ENCODE assay signal across 1 cellular context in genomic region chr2:216108967-216109921, GRCh38.
TF ChIP-seq lines count a peak whose summit lies in the region.

Gene XRCC5, plus strand, starts transcription at chr2:216109348. Its CDS starts 89 bp downstream, at chr2:216109437.

TF ChIP-seq in HepG2, 621 proteins besides CTCF, POLR2A, EP300 and RAD21 (continued from another document and continues in another):
- peak; percentile 57; the same call in 1 of the 2 replicates for TF ChIP-seq ZNF33A (CRISPR knock-in tag; IDR thresholded peaks at IDR 0.05; ENCODE audit: borderline replicate concordance)
- peak; percentile 92; the same call in 1 of the 2 replicates for TF ChIP-seq HBP1 (CRISPR knock-in tag; IDR thresholded peaks at IDR 0.05; ENCODE audit: low read depth)
- TF ChIP-seq ZNF333 (CRISPR knock-in tag; IDR thresholded peaks at IDR 0.05; ENCODE audit: borderline replicate concordance), result 0 out of 2 replicates have a peak, but pooled peaks have one; percentile 71
- no peak for TF ChIP-seq TOE1 (CRISPR knock-in tag; IDR thresholded peaks at IDR 0.05)
- no peak for TF ChIP-seq ZNF207 (IDR thresholded peaks at IDR 0.05; ENCODE audit: borderline replicate concordance)
- TF ChIP-seq ZBTB25 (CRISPR knock-in tag; IDR thresholded peaks at IDR 0.05), result peak; percentile 97
- peak; percentile 82; the same call in 1 of the 2 replicates for TF ChIP-seq SMYD3 (CRISPR knock-in tag; IDR thresholded peaks at IDR 0.05)
- TF ChIP-seq NFIC (IDR thresholded peaks at IDR 0.05; ENCODE audit: low read length), result no peak
- TF ChIP-seq SSRP1 (CRISPR knock-in tag; IDR thresholded peaks at IDR 0.05), result no peak
- TF ChIP-seq HNF1A (IDR thresholded peaks at IDR 0.05; ENCODE audit: low read depth), result peak; percentile 47; the same call in 1 of the 2 replicates
- TF ChIP-seq HNF1A (CRISPR knock-in tag; IDR thresholded peaks at IDR 0.05; ENCODE audit: borderline replicate concordance), result peak; percentile 77; the same call in 1 of the 2 replicates
- TF ChIP-seq, protein P1, sequence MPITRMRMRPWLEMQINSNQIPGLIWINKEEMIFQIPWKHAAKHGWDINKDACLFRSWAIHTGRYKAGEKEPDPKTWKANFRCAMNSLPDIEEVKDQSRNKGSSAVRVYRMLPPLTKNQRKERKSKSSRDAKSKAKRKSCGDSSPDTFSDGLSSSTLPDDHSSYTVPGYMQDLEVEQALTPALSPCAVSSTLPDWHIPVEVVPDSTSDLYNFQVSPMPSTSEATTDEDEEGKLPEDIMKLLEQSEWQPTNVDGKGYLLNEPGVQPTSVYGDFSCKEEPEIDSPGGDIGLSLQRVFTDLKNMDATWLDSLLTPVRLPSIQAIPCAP (CRISPR knock-in tag; IDR thresholded peaks at IDR 0.05; ENCODE audit: low read depth), result 0 out of 2 replicates have a peak, but pooled peaks have one; percentile 30
- peak; percentile 95 for TF ChIP-seq DR1 (CRISPR knock-in tag; IDR thresholded peaks at IDR 0.05)
- TF ChIP-seq, protein P2, sequence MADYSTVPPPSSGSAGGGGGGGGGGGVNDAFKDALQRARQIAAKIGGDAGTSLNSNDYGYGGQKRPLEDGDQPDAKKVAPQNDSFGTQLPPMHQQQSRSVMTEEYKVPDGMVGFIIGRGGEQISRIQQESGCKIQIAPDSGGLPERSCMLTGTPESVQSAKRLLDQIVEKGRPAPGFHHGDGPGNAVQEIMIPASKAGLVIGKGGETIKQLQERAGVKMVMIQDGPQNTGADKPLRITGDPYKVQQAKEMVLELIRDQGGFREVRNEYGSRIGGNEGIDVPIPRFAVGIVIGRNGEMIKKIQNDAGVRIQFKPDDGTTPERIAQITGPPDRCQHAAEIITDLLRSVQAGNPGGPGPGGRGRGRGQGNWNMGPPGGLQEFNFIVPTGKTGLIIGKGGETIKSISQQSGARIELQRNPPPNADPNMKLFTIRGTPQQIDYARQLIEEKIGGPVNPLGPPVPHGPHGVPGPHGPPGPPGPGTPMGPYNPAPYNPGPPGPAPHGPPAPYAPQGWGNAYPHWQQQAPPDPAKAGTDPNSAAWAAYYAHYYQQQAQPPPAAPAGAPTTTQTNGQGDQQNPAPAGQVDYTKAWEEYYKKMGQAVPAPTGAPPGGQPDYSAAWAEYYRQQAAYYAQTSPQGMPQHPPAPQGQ (CRISPR knock-in tag; IDR thresholded peaks at IDR 0.05; ENCODE audit: borderline replicate concordance), result no peak
- no peak for TF ChIP-seq ZNF432 (CRISPR knock-in tag; IDR thresholded peaks at IDR 0.05; ENCODE audit: borderline replicate concordance)
- no peak; the same call in 1 of the 2 replicates for TF ChIP-seq MEIS2 (CRISPR knock-in tag; IDR thresholded peaks at IDR 0.05)
- TF ChIP-seq KLF9 (CRISPR knock-in tag; IDR thresholded peaks at IDR 0.05; ENCODE audit: low read depth), result no peak
- TF ChIP-seq NR1H2 (CRISPR knock-in tag; IDR thresholded peaks at IDR 0.05; ENCODE audit: borderline replicate concordance, low read depth), result peak; percentile 66; the same call in 1 of the 2 replicates
- TF ChIP-seq, protein P3, sequence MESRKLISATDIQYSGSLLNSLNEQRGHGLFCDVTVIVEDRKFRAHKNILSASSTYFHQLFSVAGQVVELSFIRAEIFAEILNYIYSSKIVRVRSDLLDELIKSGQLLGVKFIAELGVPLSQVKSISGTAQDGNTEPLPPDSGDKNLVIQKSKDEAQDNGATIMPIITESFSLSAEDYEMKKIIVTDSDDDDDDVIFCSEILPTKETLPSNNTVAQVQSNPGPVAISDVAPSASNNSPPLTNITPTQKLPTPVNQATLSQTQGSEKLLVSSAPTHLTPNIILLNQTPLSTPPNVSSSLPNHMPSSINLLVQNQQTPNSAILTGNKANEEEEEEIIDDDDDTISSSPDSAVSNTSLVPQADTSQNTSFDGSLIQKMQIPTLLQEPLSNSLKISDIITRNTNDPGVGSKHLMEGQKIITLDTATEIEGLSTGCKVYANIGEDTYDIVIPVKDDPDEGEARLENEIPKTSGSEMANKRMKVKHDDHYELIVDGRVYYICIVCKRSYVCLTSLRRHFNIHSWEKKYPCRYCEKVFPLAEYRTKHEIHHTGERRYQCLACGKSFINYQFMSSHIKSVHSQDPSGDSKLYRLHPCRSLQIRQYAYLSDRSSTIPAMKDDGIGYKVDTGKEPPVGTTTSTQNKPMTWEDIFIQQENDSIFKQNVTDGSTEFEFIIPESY (CRISPR knock-in tag; IDR thresholded peaks at IDR 0.05), result peak; percentile 49; the same call in 1 of the 2 replicates
- TF ChIP-seq STAT5B (CRISPR knock-in tag; IDR thresholded peaks at IDR 0.05), result 0 out of 2 replicates have a peak, but pooled peaks have one; percentile 14
- TF ChIP-seq ATF3 (CRISPR knock-in tag; IDR thresholded peaks at IDR 0.05), result peak; percentile 75
- peak; percentile 58; the same call in 1 of the 2 replicates for TF ChIP-seq RFXANK (CRISPR knock-in tag; IDR thresholded peaks at IDR 0.05)
- TF ChIP-seq RXRB (CRISPR knock-in tag; IDR thresholded peaks at IDR 0.05; ENCODE audit: borderline replicate concordance), result no peak; the same call in none of the 2 replicates
- TF ChIP-seq DMAP1 (CRISPR knock-in tag; IDR thresholded peaks at IDR 0.05), result peak; percentile 98
- no peak for TF ChIP-seq STAG1 (CRISPR knock-in tag; IDR thresholded peaks at IDR 0.05)
- TF ChIP-seq, protein P4, sequence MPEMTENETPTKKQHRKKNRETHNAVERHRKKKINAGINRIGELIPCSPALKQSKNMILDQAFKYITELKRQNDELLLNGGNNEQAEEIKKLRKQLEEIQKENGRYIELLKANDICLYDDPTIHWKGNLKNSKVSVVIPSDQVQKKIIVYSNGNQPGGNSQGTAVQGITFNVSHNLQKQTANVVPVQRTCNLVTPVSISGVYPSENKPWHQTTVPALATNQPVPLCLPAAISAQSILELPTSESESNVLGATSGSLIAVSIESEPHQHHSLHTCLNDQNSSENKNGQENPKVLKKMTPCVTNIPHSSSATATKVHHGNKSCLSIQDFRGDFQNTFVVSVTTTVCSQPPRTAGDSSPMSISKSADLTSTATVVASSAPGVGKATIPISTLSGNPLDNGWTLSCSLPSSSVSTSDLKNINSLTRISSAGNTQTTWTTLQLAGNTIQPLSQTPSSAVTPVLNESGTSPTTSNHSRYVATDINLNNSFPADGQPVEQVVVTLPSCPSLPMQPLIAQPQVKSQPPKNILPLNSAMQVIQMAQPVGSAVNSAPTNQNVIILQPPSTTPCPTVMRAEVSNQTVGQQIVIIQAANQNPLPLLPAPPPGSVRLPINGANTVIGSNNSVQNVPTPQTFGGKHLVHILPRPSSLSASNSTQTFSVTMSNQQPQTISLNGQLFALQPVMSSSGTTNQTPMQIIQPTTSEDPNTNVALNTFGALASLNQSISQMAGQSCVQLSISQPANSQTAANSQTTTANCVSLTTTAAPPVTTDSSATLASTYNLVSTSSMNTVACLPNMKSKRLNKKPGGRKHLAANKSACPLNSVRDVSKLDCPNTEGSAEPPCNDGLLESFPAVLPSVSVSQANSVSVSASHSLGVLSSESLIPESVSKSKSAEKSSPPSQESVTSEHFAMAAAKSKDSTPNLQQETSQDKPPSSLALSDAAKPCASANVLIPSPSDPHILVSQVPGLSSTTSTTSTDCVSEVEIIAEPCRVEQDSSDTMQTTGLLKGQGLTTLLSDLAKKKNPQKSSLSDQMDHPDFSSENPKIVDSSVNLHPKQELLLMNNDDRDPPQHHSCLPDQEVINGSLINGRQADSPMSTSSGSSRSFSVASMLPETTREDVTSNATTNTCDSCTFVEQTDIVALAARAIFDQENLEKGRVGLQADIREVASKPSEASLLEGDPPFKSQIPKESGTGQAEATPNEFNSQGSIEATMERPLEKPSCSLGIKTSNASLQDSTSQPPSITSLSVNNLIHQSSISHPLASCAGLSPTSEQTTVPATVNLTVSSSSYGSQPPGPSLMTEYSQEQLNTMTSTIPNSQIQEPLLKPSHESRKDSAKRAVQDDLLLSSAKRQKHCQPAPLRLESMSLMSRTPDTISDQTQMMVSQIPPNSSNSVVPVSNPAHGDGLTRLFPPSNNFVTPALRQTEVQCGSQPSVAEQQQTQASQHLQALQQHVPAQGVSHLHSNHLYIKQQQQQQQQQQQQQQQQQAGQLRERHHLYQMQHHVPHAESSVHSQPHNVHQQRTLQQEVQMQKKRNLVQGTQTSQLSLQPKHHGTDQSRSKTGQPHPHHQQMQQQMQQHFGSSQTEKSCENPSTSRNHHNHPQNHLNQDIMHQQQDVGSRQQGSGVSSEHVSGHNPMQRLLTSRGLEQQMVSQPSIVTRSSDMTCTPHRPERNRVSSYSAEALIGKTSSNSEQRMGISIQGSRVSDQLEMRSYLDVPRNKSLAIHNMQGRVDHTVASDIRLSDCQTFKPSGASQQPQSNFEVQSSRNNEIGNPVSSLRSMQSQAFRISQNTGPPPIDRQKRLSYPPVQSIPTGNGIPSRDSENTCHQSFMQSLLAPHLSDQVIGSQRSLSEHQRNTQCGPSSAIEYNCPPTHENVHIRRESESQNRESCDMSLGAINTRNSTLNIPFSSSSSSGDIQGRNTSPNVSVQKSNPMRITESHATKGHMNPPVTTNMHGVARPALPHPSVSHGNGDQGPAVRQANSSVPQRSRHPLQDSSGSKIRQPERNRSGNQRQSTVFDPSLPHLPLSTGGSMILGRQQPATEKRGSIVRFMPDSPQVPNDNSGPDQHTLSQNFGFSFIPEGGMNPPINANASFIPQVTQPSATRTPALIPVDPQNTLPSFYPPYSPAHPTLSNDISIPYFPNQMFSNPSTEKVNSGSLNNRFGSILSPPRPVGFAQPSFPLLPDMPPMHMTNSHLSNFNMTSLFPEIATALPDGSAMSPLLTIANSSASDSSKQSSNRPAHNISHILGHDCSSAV (CRISPR knock-in tag; IDR thresholded peaks at IDR 0.05; ENCODE audit: borderline replicate concordance), result 0 out of 2 replicates have a peak, but pooled peaks have one; percentile 87
- peak; percentile 87 for TF ChIP-seq ZBTB39 (CRISPR knock-in tag; IDR thresholded peaks at IDR 0.05)
- TF ChIP-seq MXI1 (IDR thresholded peaks at IDR 0.05; ENCODE audit: borderline replicate concordance, low read depth, low read length), result peak; percentile 87; the same call in 2 of the 3 replicates
- peak; percentile 98 for TF ChIP-seq GATAD1 (CRISPR knock-in tag; IDR thresholded peaks at IDR 0.05)
- TF ChIP-seq ZNF660 (CRISPR knock-in tag; IDR thresholded peaks at IDR 0.05; ENCODE audit: borderline replicate concordance, low read depth), result no peak
